Comparison of ENCODE assay signal across 14 cellular contexts in the genomic region with DNA sequence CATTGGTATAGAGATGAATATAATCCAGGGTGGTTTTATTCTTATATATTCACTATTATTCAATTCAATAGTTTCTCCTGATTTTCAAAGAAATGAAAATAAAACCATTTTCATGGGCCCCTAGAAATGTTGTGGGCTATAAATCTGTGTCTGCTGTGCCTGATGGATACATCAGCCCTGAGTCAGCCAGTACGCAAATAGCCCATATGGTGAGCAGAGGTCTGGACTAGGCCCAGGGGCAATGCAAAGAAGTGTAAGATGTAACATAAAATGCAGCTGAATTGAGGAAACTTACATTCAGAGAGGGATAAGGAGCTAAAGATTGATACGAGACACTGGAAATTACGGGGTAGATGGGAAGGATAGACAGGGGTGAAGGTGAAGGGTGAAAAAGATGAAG.
DNase-seq lines count a peak whose midpoint lies in the region; ATAC-seq, FAIRE-seq and TF ChIP-seq lines count a peak whose summit lies in the region.
"Had no signal": no experiment of that assay in that cellular context is flagged by ENCODE, and none has a peak within 500 bp of the region (broad histone marks: within the 10 kb centered on the region; RNA-seq: fewer than 3 reads in every experiment).

No MANE protein-coding gene starts in this region.

- H3K36me3 Mint-ChIP-seq in nephron (ENCODE audit: low read depth): no peaks in the 10 kb centered on the region
- no peaks in the 10 kb centered on the region for H3K36me3 Mint-ChIP-seq in naive thymus-derived CD4-positive, alpha-beta T cell
- H3K36me3 Mint-ChIP-seq: activated CD4-positive, alpha-beta memory T cell treated with anti-CD3 and anti-CD28 coated beads for 36 hours; activated naive CD8-positive, alpha-beta T cell treated with anti-CD3 and anti-CD28 coated beads, Interleukin-2, amount 10 ng/mL, durations not matched to agents 7 days and 5 days had no signal

- no peaks in the 10 kb centered on the region for H3K27me3 Mint-ChIP-seq in nephron (ENCODE audit: low read depth)
- peaks cover 4 to 22% (median 14%) of the 10 kb centered on the region in 5 donors for H3K27me3 Mint-ChIP-seq in naive thymus-derived CD4-positive, alpha-beta T cell

- no peak overlapping the region for H2BK120ac ChIP-seq in neuronal stem cell (ENCODE audit: low read depth, low read length)

- TF ChIP-seq CTCF in PC-3 (conservative IDR thresholded peaks at IDR 0.05; ENCODE audit: low read depth, low read length) (no peak), nephron (IDR thresholded peaks at IDR 0.05; ENCODE audit: unreplicated experiment in 3 of 3) (no peak), kidney (IDR thresholded peaks at IDR 0.05; ENCODE audit: borderline replicate concordance, extremely low read depth, insufficient read depth) (no peak), prostate gland (IDR thresholded peaks at IDR 0.05) (no peak)

- no peak for TF ChIP-seq POLR2A in prostate gland (IDR thresholded peaks at IDR 0.05)

- H3K27me3 ChIP-seq in PC-3 (ENCODE audit: low read length) (no peaks in the 10 kb centered on the region), neuronal stem cell (ENCODE audit: control insufficient read depth in 3 of 3, insufficient read depth in 3 of 3, low read depth in 1 of 3, low read length in 3 of 3) (no peaks in the 10 kb centered on the region), prostate gland (replicated peaks; ENCODE audit: insufficient read depth) (no peaks in the 10 kb centered on the region)
- no peaks in the 10 kb centered on the region for H3K27me3 ChIP-seq in naive thymus-derived CD4-positive, alpha-beta T cell (ENCODE audit: control insufficient read depth in 2 of 2, insufficient read depth in 2 of 2, low read length in 2 of 2)

- H4K20me1 ChIP-seq in PC-3 (ENCODE audit: low read length): no peaks in the 10 kb centered on the region

- H3K27ac ChIP-seq in PC-3 (ENCODE audit: low read length) (peak overlapping the region; percentile 95), epithelial cell of prostate (peak overlapping the region; percentile 71), kidney (ENCODE audit: low read depth in 2 of 2, low read length in 2 of 2) (no peak overlapping the region), neuronal stem cell (replicated peaks; ENCODE audit: low read length) (no peak overlapping the region), prostate gland (no peak overlapping the region)
- H3K27ac ChIP-seq in naive thymus-derived CD4-positive, alpha-beta T cell (ENCODE audit: low read depth, low read length): no peak overlapping the region

- no peak overlapping the region for H3K14ac ChIP-seq in neuronal stem cell (ENCODE audit: low read length)

- H3K4me3 ChIP-seq in PC-3 (ENCODE audit: low read length): 0 out of 2 replicates have a peak overlapping the region, but pooled peaks have one; percentile 18
- no peak overlapping the region for H3K4me3 ChIP-seq in kidney (ENCODE audit: low read length in 2 of 2)
- no peak overlapping the region for H3K4me3 ChIP-seq in neuronal stem cell (ENCODE audit: low read length in 2 of 2)
- H3K4me3 ChIP-seq in naive thymus-derived CD4-positive, alpha-beta T cell (ENCODE audit: low read length): no peak overlapping the region
- no peak overlapping the region for H3K4me3 ChIP-seq in prostate gland
- H3K4me3 ChIP-seq: mucosa of descending colon had no signal

- BruUV-seq in PC-3 (replicated peaks; lab: Mats Ljungman, UMichigan): no TSS peak

- no peak overlapping the region for H2BK5ac ChIP-seq in neuronal stem cell (ENCODE audit: low read length)

- no peaks in the 10 kb centered on the region for H3K79me2 ChIP-seq in PC-3 (ENCODE audit: low read length)

- CTCF ChIA-PET in PC-3 (lab: Charles Lee): no interaction called here
- CTCF ChIA-PET in naive thymus-derived CD4-positive, alpha-beta T cell (lab: Charles Lee): no interaction called here

- H3K9ac ChIP-seq in PC-3 (ENCODE audit: low read length): peak overlapping the region; percentile 62
- no peak overlapping the region for H3K9ac ChIP-seq in kidney (ENCODE audit: low read length in 2 of 2)
- no peak overlapping the region for H3K9ac ChIP-seq in neuronal stem cell (ENCODE audit: low read depth, low read length, poor library complexity)

- no peaks in the 10 kb centered on the region for H3K79me1 ChIP-seq in neuronal stem cell (ENCODE audit: low read depth, low read length)

- H3K18ac ChIP-seq in neuronal stem cell (ENCODE audit: low read length): no peak overlapping the region

- peak; percentile 91 for ATAC-seq in PC-3
- no peak for ATAC-seq in naive thymus-derived CD4-positive, alpha-beta T cell

- H2AK5ac ChIP-seq in neuronal stem cell (ENCODE audit: low read depth, low read length): no peak overlapping the region

- POLR2A ChIA-PET in PC-3 (lab: Charles Lee; ENCODE audit: unreplicated experiment): no interaction called here
- POLR2A ChIA-PET in naive thymus-derived CD4-positive, alpha-beta T cell (lab: Charles Lee): no interaction called here

- H3K9me3 ChIP-seq in PC-3 (ENCODE audit: low read length) (no peaks in the 10 kb centered on the region), kidney (ENCODE audit: control insufficient read depth in 1 of 2, low read length in 2 of 2) (no peaks in the 10 kb centered on the region), neuronal stem cell (replicated peaks in 1 of 2; ENCODE audit: control insufficient read depth in 2 of 2, insufficient read depth in 1 of 2, low read depth in 1 of 2, low read length in 2 of 2) (no peaks in the 10 kb centered on the region), prostate gland (no peaks in the 10 kb centered on the region)
- no peaks in the 10 kb centered on the region for H3K9me3 ChIP-seq in naive thymus-derived CD4-positive, alpha-beta T cell (ENCODE audit: control insufficient read depth in 2 of 3, low read length in 3 of 3)
- H3K9me3 ChIP-seq: mucosa of descending colon had no signal

- H3K4me1 ChIP-seq in PC-3 (ENCODE audit: insufficient read depth, low read length) (peaks cover 33% of the 10 kb centered on the region), kidney (ENCODE audit: control insufficient read depth in 1 of 2, insufficient read depth in 1 of 2, low read depth in 1 of 2, low read length in 2 of 2) (no peaks in the 10 kb centered on the region), neuronal stem cell (ENCODE audit: control insufficient read depth in 2 of 2, insufficient read depth in 1 of 2, low read depth in 1 of 2, low read length in 2 of 2) (peaks cover 4 to 13% of the 10 kb centered on the region in 2 donors), prostate gland (replicated peaks) (no peaks in the 10 kb centered on the region)
- no peaks in the 10 kb centered on the region for H3K4me1 ChIP-seq in naive thymus-derived CD4-positive, alpha-beta T cell (ENCODE audit: control insufficient read depth in 2 of 2, insufficient read depth in 2 of 2, low read length in 2 of 2)

- H3K9me2 ChIP-seq in PC-3 (replicated peaks; ENCODE audit: low read length): no peaks in the 10 kb centered on the region

- H3K9me3 Mint-ChIP-seq in nephron: no peaks in the 10 kb centered on the region
- no peaks in the 10 kb centered on the region for H3K9me3 Mint-ChIP-seq in naive thymus-derived CD4-positive, alpha-beta T cell
- H3K9me3 Mint-ChIP-seq: activated CD4-positive, alpha-beta memory T cell treated with anti-CD3 and anti-CD28 coated beads for 36 hours; activated naive CD8-positive, alpha-beta T cell treated with anti-CD3 and anti-CD28 coated beads, Interleukin-2, amount 10 ng/mL, durations not matched to agents 7 days and 5 days had no signal

- FAIRE-seq in kidney (lab: Jason Lieb, UNC): no peak
- FAIRE-seq: GM18507 had no signal

- no peaks in the 10 kb centered on the region for H3F3A ChIP-seq in PC-3 (ENCODE audit: low read length, unreplicated experiment)

- no peak overlapping the region for H3K4me3 Mint-ChIP-seq in nephron
- no peak overlapping the region for H3K4me3 Mint-ChIP-seq in naive thymus-derived CD4-positive, alpha-beta T cell
- H3K4me3 Mint-ChIP-seq: activated CD4-positive, alpha-beta memory T cell treated with anti-CD3 and anti-CD28 coated beads for 36 hours; activated naive CD8-positive, alpha-beta T cell treated with anti-CD3 and anti-CD28 coated beads, Interleukin-2, amount 10 ng/mL, durations not matched to agents 7 days and 5 days had no signal

- H3K4ac ChIP-seq in neuronal stem cell (ENCODE audit: low read length): no peak overlapping the region

- H4K91ac ChIP-seq in neuronal stem cell (ENCODE audit: low read depth, low read length, poor library complexity): no peak overlapping the region

- H2AFZ ChIP-seq in PC-3 (ENCODE audit: low read length) (peak overlapping the region; percentile 45; the same call in 1 of the 2 replicates), neuronal stem cell (ENCODE audit: low read length) (no peak overlapping the region)

- no peak overlapping the region for H2BK12ac ChIP-seq in neuronal stem cell (ENCODE audit: low read length)

- DNase-seq in EH (ENCODE audit: low read depth) (peak; percentile 10), PC-3 (peak; percentile 85), epithelial cell of prostate (ENCODE audit: low read depth, low spot score) (no peak), kidney (no peak), neuronal stem cell (ENCODE audit: low spot score) (no peak), prostate gland (ENCODE audit: low spot score) (no peak)
- no peak for DNase-seq in naive thymus-derived CD4-positive, alpha-beta T cell
- DNase-seq: activated CD4-positive, alpha-beta memory T cell treated with anti-CD3 and anti-CD28 coated beads for 36 hours; activated naive CD8-positive, alpha-beta T cell treated with anti-CD3 and anti-CD28 coated beads, Interleukin-2, amount 10 ng/mL, durations not matched to agents 7 days and 5 days; activated T-cell treated with anti-CD3 and anti-CD28 coated beads, Interleukin-2, amount 50 U/mL, for 48 hours; mucosa of descending colon; NCI-H1436 treated with DMSO at 0.1 percent for 48 hours had no signal

- no peak overlapping the region for H2BK15ac ChIP-seq in neuronal stem cell (ENCODE audit: low read length)

- peaks cover 50% of the 10 kb centered on the region for H3K4me1 Mint-ChIP-seq in nephron
- H3K4me1 Mint-ChIP-seq in naive thymus-derived CD4-positive, alpha-beta T cell: peaks cover 0 to 1% (median 0%) of the 10 kb centered on the region in 7 donors
- H3K4me1 Mint-ChIP-seq: activated naive CD8-positive, alpha-beta T cell treated with anti-CD3 and anti-CD28 coated beads, Interleukin-2, amount 10 ng/mL, durations not matched to agents 7 days and 5 days had no signal

- H3K36me3 ChIP-seq in PC-3 (ENCODE audit: low read depth, low read length) (no peaks in the 10 kb centered on the region), kidney (ENCODE audit: control insufficient read depth in 1 of 2, insufficient read depth in 2 of 2, low read length in 2 of 2) (no peaks in the 10 kb centered on the region), neuronal stem cell (replicated peaks in 1 of 2; ENCODE audit: control insufficient read depth in 2 of 2, insufficient read depth in 2 of 2, low read length in 2 of 2) (no peaks in the 10 kb centered on the region), prostate gland (no peaks in the 10 kb centered on the region)
- H3K36me3 ChIP-seq in naive thymus-derived CD4-positive, alpha-beta T cell (ENCODE audit: control insufficient read depth in 2 of 3, insufficient read depth in 3 of 3, low read length in 3 of 3): no peaks in the 10 kb centered on the region

- H3K23ac ChIP-seq in neuronal stem cell (ENCODE audit: low read depth, low read length, poor library complexity): no peak overlapping the region

- no CpG with 5 or more reads among the region's 3 CpGs for WGBS in neuronal stem cell (ENCODE audit: extremely low coverage in 2 of 2, insufficient read length in 2 of 2, insufficient replicate concordance in 1 of 2), 2 donors
- WGBS in prostate gland: 94% methylated on average over 3 of the region's 3 CpGs

- H3K4me2 ChIP-seq in PC-3 (ENCODE audit: low read length) (peak overlapping the region; percentile 82), neuronal stem cell (ENCODE audit: insufficient read depth, low read length, poor library complexity, severe bottlenecking) (no peak overlapping the region)

- no peak overlapping the region for H4K8ac ChIP-seq in neuronal stem cell (ENCODE audit: low read depth, low read length)

- intact Hi-C loops in PC-3 (cut with micrococcal nuclease) (loop anchor here (1.0 to 5.0 kb wide), 3 partner anchors 98 to 224 kb away; no protein-coding TSS in a partner anchor), kidney (cut with DNase I) (no loop called here), prostate gland (cut with DNase I) (no loop called here)
- intact Hi-C loops in naive thymus-derived CD4-positive, alpha-beta T cell (cut with micrococcal nuclease): no loop called here

- peak overlapping the region; percentile 3 to 67 (median 34) for H3K27ac Mint-ChIP-seq in nephron
- H3K27ac Mint-ChIP-seq in naive thymus-derived CD4-positive, alpha-beta T cell: no peak overlapping the region
- H3K27ac Mint-ChIP-seq: activated CD4-positive, alpha-beta memory T cell treated with anti-CD3 and anti-CD28 coated beads for 36 hours; activated naive CD8-positive, alpha-beta T cell treated with anti-CD3 and anti-CD28 coated beads, Interleukin-2, amount 10 ng/mL, durations not matched to agents 7 days and 5 days had no signal

Comparison
In these comparisons a context has a peak if more than half of its experiments do, and no peak if none do; other contexts are left out.
1. DNase-seq: peak in EH (single experiment) and PC-3 (single experiment); none in epithelial cell of prostate (single experiment), kidney (single experiment), neuronal stem cell (single experiment), naive thymus-derived CD4-positive, alpha-beta T cell (0 of 9) and prostate gland (single experiment).
2. H3K27ac ChIP-seq: peak in PC-3 (single experiment) and epithelial cell of prostate (single experiment); none in kidney (0 of 2), neuronal stem cell (single experiment), naive thymus-derived CD4-positive, alpha-beta T cell (single experiment) and prostate gland (0 of 2).
3. H3K27ac Mint-ChIP-seq: peak in nephron (3 of 3); none in naive thymus-derived CD4-positive, alpha-beta T cell (0 of 9).